Comparison of ENCODE assay signal across 22 cellular contexts in genomic region chr5:97498657-97499056, GRCh38.
"Had no signal": no experiment of that assay in that cellular context is flagged by ENCODE, and none has a peak within 500 bp of the region (broad histone marks: within the 10 kb centered on the region; RNA-seq: fewer than 3 reads in every experiment).

No MANE protein-coding gene starts in this region.

- H3K9me3 ChIP-seq: colonic mucosa, esophagus squamous epithelium, gastrocnemius medialis, heart left ventricle, left lung, lower lobe of right lung, mucosa of descending colon had no signal

- H3K4me1 ChIP-seq: colonic mucosa, gastrocnemius medialis, left lung, lower lobe of right lung had no signal

- H3K27ac ChIP-seq: colonic mucosa, gastrocnemius medialis, heart left ventricle, hepatocyte, left lung, lower lobe of right lung had no signal

- H3K27me3 ChIP-seq: colonic mucosa, gastrocnemius medialis, heart left ventricle, hepatocyte, left lung had no signal

- H3K36me3 ChIP-seq: colonic mucosa, esophagus squamous epithelium, gastrocnemius medialis, heart left ventricle, left lung, lower lobe of right lung had no signal

- ATAC-seq: effector memory CD8-positive, alpha-beta T cell; gastrocnemius medialis; left lung; left ventricle myocardium superior; lower lobe of right lung; mucosa of descending colon; naive thymus-derived CD4-positive, alpha-beta T cell had no signal

- DNase-seq: colonic mucosa; cortex of kidney; effector CD8-positive, alpha-beta T cell; effector memory CD8-positive, alpha-beta T cell; endodermal cell; esophagus squamous epithelium; foreskin fibroblast; foreskin melanocyte; gastrocnemius medialis; heart left ventricle; hypothalamus; immature natural killer cell; islet precursor cell; kidney; kidney glomerular epithelial cell; left lung; left ventricle myocardium superior; lower lobe of right lung; mesenchymal stem cell; mucosa of descending colon; naive thymus-derived CD4-positive, alpha-beta T cell had no signal

- H3K4me3 ChIP-seq: colonic mucosa, esophagus squamous epithelium, gastrocnemius medialis, heart left ventricle, hepatocyte, left lung, lower lobe of right lung, mucosa of descending colon had no signal
